ENCODE assay signal across 21 cellular contexts in genomic region chr16:65268331-65268730, GRCh38.
"Had no signal": no experiment of that assay in that cellular context is flagged by ENCODE, and none has a peak within 500 bp of the region (broad histone marks: within the 10 kb centered on the region; RNA-seq: fewer than 3 reads in every experiment).

No MANE protein-coding gene starts in this region.

- H3K4me3 ChIP-seq: SK-N-MC had no signal

- ATAC-seq: activated naive CD4-positive, alpha-beta T cell treated with anti-CD3 and anti-CD28 coated beads, Interleukin-2, amount 50 U/mL, for 72 hours; activated naive CD8-positive, alpha-beta T cell treated with anti-CD3 and anti-CD28 coated beads, Interleukin-2, amount 50 U/mL, for 24 hours; activated T-cell treated with anti-CD3 and anti-CD28 coated beads, Interleukin-2, amount 50 U/mL, for 4 hours; Right ventricle myocardium inferior had no signal

- DNase-seq: activated CD4-positive, alpha-beta memory T cell treated with anti-CD3 and anti-CD28 coated beads for 36 hours; activated CD4-positive, alpha-beta T cell treated with anti-CD3 and anti-CD28 coated beads, Interleukin-2, amount 10 ng/mL, durations not matched to agents 7 days and 5 days; activated CD4-positive, CD25-positive, alpha-beta regulatory T cell; activated CD8-positive, alpha-beta memory T cell treated with anti-CD3 and anti-CD28 coated beads for 24 hours; activated effector memory CD4-positive, alpha-beta T cell treated with anti-CD3 and anti-CD28 coated beads, Interleukin-2, amount 50 U/mL, for 16 hours; activated naive CD4-positive, alpha-beta T cell treated with Interleukin-2 at 50 U/mL for 16 hours; activated naive CD8-positive, alpha-beta T cell treated with anti-CD3 and anti-CD28 coated beads, Interleukin-2, amount 50 U/mL, for 24 hours; activated T-cell treated with anti-CD3 and anti-CD28 coated beads, Interleukin-2, amount 50 U/mL, for 4 hours; NCI-H1092; NCI-H1436; NCI-H1694 treated with DMSO at 0.1 percent for 48 hours; NCI-H2029 treated with DMSO at 0.1 percent for 48 hours; NCI-H345; NCI-H510A; NCI-H526 treated with DMSO at 0.1 percent for 48 hours; NCI-H82; RPMI8226; T-helper 1 cell had no signal
